Comparison of ENCODE assay signal across 16 cellular contexts in genomic region chr3:56680054-56680453, GRCh38. TPM values are rescaled to one million over a fixed set of nuclear protein-coding genes. Genes with fewer than 3 reads are reported as not detected.
A peak's percentile ranks its signal among the peaks of the same experiment; 100 is the strongest.
DNase-seq lines count a peak whose midpoint lies in the region; ATAC-seq, FAIRE-seq and TF ChIP-seq lines count a peak whose summit lies in the region.
"Had no signal": no experiment of that assay in that cellular context is flagged by ENCODE, and none has a peak within 500 bp of the region (broad histone marks: within the 10 kb centered on the region; RNA-seq: fewer than 3 reads in every experiment).

No MANE protein-coding gene starts in this region.

- intact Hi-C loops in PC-9 (cut with micrococcal nuclease; ENCODE audit: unreplicated experiment) (no loop called here), pancreas (cut with DNase I) (no loop called here)

- no peaks in the 10 kb centered on the region for H3K9me2 ChIP-seq in PC-9 (ENCODE audit: insufficient read depth)

- H4K20me1 ChIP-seq in PC-9 (ENCODE audit: insufficient read depth) = peaks cover 4% of the 10 kb centered on the region

- no peak overlapping the region for H2AFZ ChIP-seq in PC-9

- peaks cover 7% of the 10 kb centered on the region; the same call in 1 of the 2 replicates for H3F3A ChIP-seq in PC-9 (ENCODE audit: insufficient read depth, low read depth)

- H3K36me3 Mint-ChIP-seq in CD4-positive, CD25-positive, alpha-beta regulatory T cell = peaks cover 20% of the 10 kb centered on the region
- H3K36me3 Mint-ChIP-seq in endodermal cell (ENCODE audit: low read depth) = peaks cover 63% of the 10 kb centered on the region

- POLR2A ChIA-PET in PC-9 (lab: Charles Lee; ENCODE audit: unreplicated experiment) = no interaction called here

- BruUV-seq in PC-9 (replicated peaks; lab: Mats Ljungman, UMichigan) = no TSS peak

- no peaks in the 10 kb centered on the region for H3K27me3 ChIP-seq in CD4-positive, CD25-positive, alpha-beta regulatory T cell (ENCODE audit: control insufficient read depth, insufficient read depth, low read length)
- H3K27me3 ChIP-seq in PC-9 (ENCODE audit: insufficient read depth, low read depth) = no peaks in the 10 kb centered on the region
- H3K27me3 ChIP-seq in endodermal cell (ENCODE audit: control insufficient read depth, insufficient read depth, low read length, poor library complexity, severe bottlenecking) = no peaks in the 10 kb centered on the region
- H3K27me3 ChIP-seq in Peyer's patch = no peaks in the 10 kb centered on the region
- H3K27me3 ChIP-seq in pancreas = no peaks in the 10 kb centered on the region
- H3K27me3 ChIP-seq: BLaER1, esophagus squamous epithelium, heart left ventricle had no signal

- DNase-seq in CD4-positive, CD25-positive, alpha-beta regulatory T cell = no peak
- no peak for DNase-seq in GM12865 (ENCODE audit: low read depth)
- DNase-seq in PC-9 = no peak
- no peak for DNase-seq in endodermal cell
- DNase-seq in Peyer's patch = no peak
- DNase-seq in pancreas = no peak
- DNase-seq: dermis blood vessel endothelial cell; esophagus squamous epithelium; heart left ventricle; NCI-H1930; NCI-H526 treated with DMSO at 0.1 percent for 48 hours; stimulated activated CD4-positive, alpha-beta T cell treated with anti-CD3 and anti-CD28 coated beads, Interleukin-15, amount 100 ng/mL, for 24 hours had no signal

- CTCF ChIA-PET in PC-9 (lab: Charles Lee) = no interaction called here

- no peak overlapping the region for H3K9ac ChIP-seq in endodermal cell (ENCODE audit: extremely low read depth, low read length, poor library complexity, severe bottlenecking)
- H3K9ac ChIP-seq: BLaER1 had no signal

- no peak for ATAC-seq in CD4-positive, CD25-positive, alpha-beta regulatory T cell (ENCODE audit: low read depth in 2 of 2)
- ATAC-seq in pancreas = no peak
- ATAC-seq in GM18867 (IDR thresholded peaks at IDR 0.05; ENCODE audit: unreplicated experiment) = no peak
- ATAC-seq in HG02763 (IDR thresholded peaks at IDR 0.05; ENCODE audit: unreplicated experiment) = no peak
- ATAC-seq: activated CD4-positive, CD25-positive, alpha-beta regulatory T cell treated with anti-CD3 and anti-CD28 coated beads, Interleukin-2, amount 50 U/mL, for 24 hours; heart left ventricle had no signal

- H3K4me3 Mint-ChIP-seq in CD4-positive, CD25-positive, alpha-beta regulatory T cell = peak overlapping the region; percentile 53 to 95 (median 70)
- peak overlapping the region; percentile 90 for H3K4me3 Mint-ChIP-seq in endodermal cell

- H3K4me1 ChIP-seq in CD4-positive, CD25-positive, alpha-beta regulatory T cell (ENCODE audit: control insufficient read depth, insufficient read depth, low read length, poor library complexity, severe bottlenecking) = peaks cover 56% of the 10 kb centered on the region
- H3K4me1 ChIP-seq in PC-9 (replicated peaks; ENCODE audit: insufficient read depth) (peaks cover 26% of the 10 kb centered on the region), endodermal cell (ENCODE audit: control insufficient read depth, insufficient read depth, low read length) (no peaks in the 10 kb centered on the region), Peyer's patch (peaks cover 0 to 20% (median 2%) of the 10 kb centered on the region in 4 donors), pancreas (peaks cover 11 to 16% (median 14%) of the 10 kb centered on the region in 3 donors)

- no peak for TF ChIP-seq POLR2A in Peyer's patch (IDR thresholded peaks at IDR 0.05)

- H3K4me3 ChIP-seq in CD4-positive, CD25-positive, alpha-beta regulatory T cell (ENCODE audit: low read depth, low read length) = peak overlapping the region; percentile 89
- H3K4me3 ChIP-seq in GM12865 (ENCODE audit: low read depth, low read length) (peak overlapping the region; percentile 82; the same call in 1 of the 2 replicates), PC-9 (no peak overlapping the region), endodermal cell (ENCODE audit: low read length) (peak overlapping the region; percentile 97), Peyer's patch (no peak overlapping the region), pancreas (no peak overlapping the region)
- H3K4me3 ChIP-seq: BLaER1, esophagus squamous epithelium, heart left ventricle had no signal

- H3K79me2 ChIP-seq in PC-9 (ENCODE audit: low read depth) = peaks cover 63% of the 10 kb centered on the region

- H3K27ac Mint-ChIP-seq in CD4-positive, CD25-positive, alpha-beta regulatory T cell = no peak overlapping the region
- H3K27ac Mint-ChIP-seq in endodermal cell = no peak overlapping the region

- TF ChIP-seq CTCF in GM12865 (IDR thresholded peaks at IDR 0.05; ENCODE audit: insufficient read depth, low read depth, low read length, missing control alignments) (no peak), PC-9 (conservative IDR thresholded peaks at IDR 0.05) (no peak), endodermal cell (conservative IDR thresholded peaks at IDR 0.05) (no peak), Peyer's patch (IDR thresholded peaks at IDR 0.05) (no peak), pancreas (IDR thresholded peaks at IDR 0.05) (no peak)

- peaks cover 5% of the 10 kb centered on the region for H3K27me3 Mint-ChIP-seq in CD4-positive, CD25-positive, alpha-beta regulatory T cell
- peaks cover 13% of the 10 kb centered on the region for H3K27me3 Mint-ChIP-seq in endodermal cell (ENCODE audit: insufficient read depth)

- H3K4me1 Mint-ChIP-seq in CD4-positive, CD25-positive, alpha-beta regulatory T cell = peaks cover 38 to 81% (median 59%) of the 10 kb centered on the region in 4 donors
- peaks cover 30% of the 10 kb centered on the region for H3K4me1 Mint-ChIP-seq in endodermal cell

- H3K9me3 ChIP-seq in CD4-positive, CD25-positive, alpha-beta regulatory T cell (ENCODE audit: control insufficient read depth in 2 of 2, low read length in 2 of 2) = no peaks in the 10 kb centered on the region
- H3K9me3 ChIP-seq in PC-9 (ENCODE audit: insufficient read depth, low read depth) = no peaks in the 10 kb centered on the region; the same call in 1 of the 2 replicates
- H3K9me3 ChIP-seq in endodermal cell (ENCODE audit: control insufficient read depth, low read length) = peaks cover 9% of the 10 kb centered on the region
- no peaks in the 10 kb centered on the region for H3K9me3 ChIP-seq in Peyer's patch
- H3K9me3 ChIP-seq in pancreas = no peaks in the 10 kb centered on the region
- H3K9me3 ChIP-seq: esophagus squamous epithelium had no signal

- no peaks in the 10 kb centered on the region for H3K9me3 Mint-ChIP-seq in CD4-positive, CD25-positive, alpha-beta regulatory T cell
- peaks cover 13% of the 10 kb centered on the region for H3K9me3 Mint-ChIP-seq in endodermal cell

- no peak for FAIRE-seq in pancreas (lab: Jason Lieb, UNC)

- peak overlapping the region; percentile 87 for H3K4me2 ChIP-seq in PC-9

- H3K27ac ChIP-seq in CD4-positive, CD25-positive, alpha-beta regulatory T cell (ENCODE audit: insufficient read depth, low read length, poor library complexity, severe bottlenecking) = no peak overlapping the region
- H3K27ac ChIP-seq in PC-9 (no peak overlapping the region), endodermal cell (ENCODE audit: low read depth, low read length) (no peak overlapping the region), Peyer's patch (no peak overlapping the region), pancreas (no peak overlapping the region)
- H3K27ac ChIP-seq: BLaER1, esophagus squamous epithelium, heart left ventricle had no signal

- H3K36me3 ChIP-seq in CD4-positive, CD25-positive, alpha-beta regulatory T cell (ENCODE audit: control insufficient read depth, insufficient read depth, low read length) = no peaks in the 10 kb centered on the region
- peaks cover 26% of the 10 kb centered on the region for H3K36me3 ChIP-seq in PC-9 (ENCODE audit: low read depth)
- H3K36me3 ChIP-seq in endodermal cell (ENCODE audit: control insufficient read depth, insufficient read depth, low read length) = peaks cover 38% of the 10 kb centered on the region
- no peaks in the 10 kb centered on the region for H3K36me3 ChIP-seq in Peyer's patch
- no peaks in the 10 kb centered on the region for H3K36me3 ChIP-seq in pancreas
- H3K36me3 ChIP-seq: heart left ventricle had no signal

RNA-seq across cellular contexts. Expression of gene TASOR, which starts 3.0 kb away (rescaled TPM):
- 77.4 TPM for total RNA-seq in CD4-positive, CD25-positive, alpha-beta regulatory T cell
- 10 to 100 TPM; 29.3 to 38.4 (median 32.5) TPM for polyA plus RNA-seq in CD4-positive, CD25-positive, alpha-beta regulatory T cell
- 47.1 and 55.1 TPM in 2 replicates for total RNA-seq in PC-9 (2021)
- total RNA-seq in endodermal cell = 10 to 100 TPM; 62.5 to 94.2 TPM
- 65.3 TPM for polyA plus RNA-seq in endodermal cell (2013, experiment 1 of 2)
- 75.6 TPM for polyA plus RNA-seq in endodermal cell (2013, experiment 2 of 2)
- total RNA-seq in Peyer's patch = 10 to 100 TPM; 35.4 to 71.8 (median 46.5) TPM
- total RNA-seq in pancreas = 10 to 100 TPM; 15.3 to 32.1 (median 20.5) TPM
- 10 to 100 TPM; 12.7 to 18.5 TPM for polyA plus RNA-seq in pancreas

Comparison
In these comparisons a context has a peak if more than half of its experiments do, and no peak if none do; other contexts are left out.
1. H3K4me3 ChIP-seq: peak in CD4-positive, CD25-positive, alpha-beta regulatory T cell (single experiment), GM12865 (single experiment) and endodermal cell (single experiment); none in PC-9 (single experiment), Peyer's patch (0 of 4) and pancreas (0 of 4).